In the genomic region with DNA sequence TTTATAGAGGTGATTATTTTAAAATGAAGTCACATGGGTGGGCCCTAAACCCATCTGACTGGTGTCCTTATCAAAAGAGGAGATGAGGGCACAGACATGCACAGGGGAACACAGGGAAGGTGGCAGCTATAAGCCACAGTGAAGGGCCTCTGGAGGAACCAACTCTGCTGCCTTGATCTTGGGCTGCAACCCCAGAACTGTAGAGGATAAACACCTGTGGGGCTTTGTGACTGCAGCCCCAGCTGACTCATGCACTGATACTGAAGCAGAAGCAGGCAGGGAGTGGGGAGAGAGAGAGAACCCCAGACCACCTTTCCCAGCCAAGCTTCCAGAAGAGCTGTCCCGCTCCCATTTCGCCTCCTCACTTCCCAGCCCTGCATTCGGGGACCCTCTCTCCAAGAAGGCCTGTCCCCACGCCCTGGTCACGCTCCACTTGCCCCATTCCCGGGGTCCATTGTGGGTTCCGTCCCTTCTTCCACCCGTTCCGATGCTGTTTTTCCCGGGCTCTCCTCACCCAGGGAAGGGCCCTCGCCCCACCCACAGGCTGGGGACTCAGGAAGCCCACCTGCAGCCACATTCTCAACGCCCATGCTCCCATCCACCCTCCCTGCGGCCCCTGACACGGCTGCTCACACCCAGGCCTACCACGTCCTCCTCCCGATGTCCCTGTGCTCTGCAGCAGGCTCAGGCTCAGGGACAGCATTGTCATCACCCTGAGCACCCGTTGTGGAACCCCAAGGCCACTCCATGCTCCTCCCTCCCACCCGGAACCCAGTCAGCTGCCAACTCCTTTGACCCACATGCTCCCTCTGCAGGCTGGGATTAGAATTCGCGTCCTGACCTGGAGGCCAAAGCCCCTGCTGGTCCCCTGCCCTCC, we compare ENCODE assay signal across 8 cellular contexts.
DNase-seq lines count a peak whose midpoint lies in the region; ATAC-seq, FAIRE-seq and TF ChIP-seq lines count a peak whose summit lies in the region.

No MANE protein-coding gene starts in this region.

- no peaks in the 10 kb centered on the region for H3K9me2 ChIP-seq in GM23248 (ENCODE audit: insufficient read depth)

- H3F3A ChIP-seq in GM23248 (ENCODE audit: insufficient read depth) = no peaks in the 10 kb centered on the region

- no peak for FAIRE-seq in RCC 7860 (lab: Jason Lieb, UNC)

- H3K4me1 ChIP-seq in GM23248 (ENCODE audit: insufficient read depth) = peaks cover 8% of the 10 kb centered on the region; the same call in 1 of the 2 replicates
- H3K4me1 ChIP-seq in gastroesophageal sphincter = peaks cover 0 to 13% (median 0%) of the 10 kb centered on the region in 3 donors

- TF ChIP-seq CTCF in gastroesophageal sphincter (IDR thresholded peaks at IDR 0.05) = peak in 1 of 4 experiments; percentile 31

- in situ Hi-C loops in GM23248 (cut with MboI) = no loop called here
- in situ Hi-C loops in SK-MEL-5 (cut with HindIII; ENCODE audit: low pct_unique_long_range_greater_than_20kb, low sequenced_read_pairs) = no loop called here

- ATAC-seq in gastroesophageal sphincter = no peak

- H3K4me3 ChIP-seq in GM23248 = no peak overlapping the region
- H3K4me3 ChIP-seq in gastroesophageal sphincter = no peak overlapping the region

- no peak overlapping the region for H2AFZ ChIP-seq in GM23248

- TF ChIP-seq EP300 in gastroesophageal sphincter (IDR thresholded peaks at IDR 0.05) = no peak

- no peaks in the 10 kb centered on the region for H4K20me1 ChIP-seq in GM23248 (ENCODE audit: insufficient read depth)

- peak; percentile 1 for DNase-seq in COR-L47 (lab: John Stamatoyannopoulos, UW)
- peak; percentile 45 for DNase-seq in GM23248
- peak; percentile 89 for DNase-seq in SK-MEL-5 (ENCODE audit: low read depth, low spot score)
- peak; percentile 53 for DNase-seq in glomerular visceral epithelial cell (ENCODE audit: extremely low spot score)
- DNase-seq in stimulated activated CD4-positive, alpha-beta T cell treated with anti-CD3 and anti-CD28 coated beads, TNF-alpha, amount 100 ng/mL, for 48 hours (ENCODE audit: low read depth in 3 of 3) = peak; percentile 5 to 11 (median 7)
- DNase-seq in GF-D8 (lab: John Stamatoyannopoulos, UW) = no peak
- no peak for DNase-seq in RCC 7860 (ENCODE audit: low spot score)

- no peaks in the 10 kb centered on the region for H3K9me3 ChIP-seq in GM23248 (ENCODE audit: low read depth)
- no peaks in the 10 kb centered on the region for H3K9me3 ChIP-seq in gastroesophageal sphincter

- no peak overlapping the region for H3K27ac ChIP-seq in GM23248
- no peak overlapping the region for H3K27ac ChIP-seq in gastroesophageal sphincter

- no peaks in the 10 kb centered on the region for H3K36me3 ChIP-seq in GM23248 (ENCODE audit: low read depth)
- no peaks in the 10 kb centered on the region for H3K36me3 ChIP-seq in gastroesophageal sphincter

- no peak overlapping the region for H3K4me2 ChIP-seq in GM23248 (ENCODE audit: unreplicated experiment)

- 58 to 61% methylated on average over 16 to 20 of the region's 20 CpGs for WGBS in GM23248 (ENCODE audit: low coverage in 1 of 2, low lambda C conversion rate in 2 of 2, missing lambda C conversion rate in 2 of 2), 2 experiments
- 60 to 89% methylated on average over 6 to 12 of the region's 20 CpGs for WGBS in gastroesophageal sphincter (ENCODE audit: low coverage in 1 of 2), 2 donors

- H3K79me2 ChIP-seq in GM23248 (ENCODE audit: insufficient read depth) = no peaks in the 10 kb centered on the region

- TF ChIP-seq POLR2A in gastroesophageal sphincter (IDR thresholded peaks at IDR 0.05) = no peak

- H3K27me3 ChIP-seq in GM23248 (replicated peaks; ENCODE audit: insufficient read depth) = peaks cover 56% of the 10 kb centered on the region
- peaks cover 47% of the 10 kb centered on the region for H3K27me3 ChIP-seq in gastroesophageal sphincter

- no peak overlapping the region for H3K9ac ChIP-seq in GM23248

Comparison
In these comparisons a context has a peak if more than half of its experiments do, and no peak if none do; other contexts are left out.
1. DNase-seq: peak in COR-L47 (single experiment), GM23248 (single experiment), SK-MEL-5 (single experiment), glomerular visceral epithelial cell (single experiment) and stimulated activated CD4-positive, alpha-beta T cell treated with anti-CD3 and anti-CD28 coated beads, TNF-alpha, amount 100 ng/mL, for 48 hours (3 of 3); none in GF-D8 (single experiment) and RCC 7860 (single experiment).